12 cellular contexts compared by ENCODE assay signal in genomic region chr9:76655121-76655531, GRCh38.
DNase-seq lines count a peak whose midpoint lies in the region; ATAC-seq and TF ChIP-seq lines count a peak whose summit lies in the region.
"Had no signal": no experiment of that assay in that cellular context is flagged by ENCODE, and none has a peak within 500 bp of the region (broad histone marks: within the 10 kb centered on the region; RNA-seq: fewer than 3 reads in every experiment).

No MANE protein-coding gene starts in this region.

- TF ChIP-seq POLR2A in suprapubic skin (IDR thresholded peaks at IDR 0.05): no peak

- no peaks in the 10 kb centered on the region for H3K9me3 Mint-ChIP-seq in CD4-positive, alpha-beta T cell
- no peaks in the 10 kb centered on the region for H3K9me3 Mint-ChIP-seq in naive thymus-derived CD4-positive, alpha-beta T cell

- H3K79me2 ChIP-seq in Loucy (ENCODE audit: insufficient read depth, low read length): peaks cover 41% of the 10 kb centered on the region

- no peak overlapping the region for H3K27ac ChIP-seq in CD4-positive, alpha-beta T cell (ENCODE audit: low read depth, low read length)
- H3K27ac ChIP-seq in naive thymus-derived CD4-positive, alpha-beta T cell (ENCODE audit: low read depth, low read length): no peak overlapping the region
- H3K27ac ChIP-seq in suprapubic skin: no peak overlapping the region
- H3K27ac ChIP-seq: psoas muscle had no signal

- no peak overlapping the region for H2AFZ ChIP-seq in Loucy (ENCODE audit: low read length)

- no peaks in the 10 kb centered on the region for H3K27me3 ChIP-seq in CD4-positive, alpha-beta T cell (ENCODE audit: control insufficient read depth, insufficient read depth, low read length)
- H3K27me3 ChIP-seq in Loucy (ENCODE audit: insufficient read depth, low read length, poor library complexity, severe bottlenecking): no peaks in the 10 kb centered on the region
- H3K27me3 ChIP-seq in naive thymus-derived CD4-positive, alpha-beta T cell (ENCODE audit: control insufficient read depth in 2 of 2, insufficient read depth in 2 of 2, low read length in 2 of 2): no peaks in the 10 kb centered on the region
- H3K27me3 ChIP-seq in suprapubic skin: no peaks in the 10 kb centered on the region

- POLR2A ChIA-PET in CD4-positive, alpha-beta T cell (lab: Charles Lee): no interaction called here
- POLR2A ChIA-PET in naive thymus-derived CD4-positive, alpha-beta T cell (lab: Charles Lee): no interaction called here

- H3K4me1 ChIP-seq in Loucy (ENCODE audit: insufficient read depth, low read length, poor library complexity, severe bottlenecking): peaks cover 90% of the 10 kb centered on the region
- H3K4me1 ChIP-seq in naive thymus-derived CD4-positive, alpha-beta T cell (ENCODE audit: control insufficient read depth in 2 of 2, insufficient read depth in 2 of 2, low read length in 2 of 2): peaks cover 8 to 13% of the 10 kb centered on the region in 2 donors
- peaks cover 18% of the 10 kb centered on the region for H3K4me1 ChIP-seq in suprapubic skin
- H3K4me1 ChIP-seq: psoas muscle had no signal

- H3K27ac Mint-ChIP-seq in CD4-positive, alpha-beta T cell: no peak overlapping the region
- H3K27ac Mint-ChIP-seq in naive thymus-derived CD4-positive, alpha-beta T cell: peak overlapping the region in 3 of 9 donors; percentile 9 to 82 (median 16)

- peaks cover 44% of the 10 kb centered on the region for H3K4me1 Mint-ChIP-seq in CD4-positive, alpha-beta T cell (ENCODE audit: low read depth)
- H3K4me1 Mint-ChIP-seq in naive thymus-derived CD4-positive, alpha-beta T cell: peaks cover 17 to 68% (median 30%) of the 10 kb centered on the region in 7 donors

- H3K9ac ChIP-seq in Loucy (ENCODE audit: low read depth, low read length, poor library complexity, severe bottlenecking): peak overlapping the region; percentile 87

- no peaks in the 10 kb centered on the region for H3K9me3 ChIP-seq in CD4-positive, alpha-beta T cell (ENCODE audit: control insufficient read depth, low read length)
- H3K9me3 ChIP-seq in Loucy (ENCODE audit: insufficient read depth, low read depth, low read length): no peaks in the 10 kb centered on the region
- no peaks in the 10 kb centered on the region for H3K9me3 ChIP-seq in naive thymus-derived CD4-positive, alpha-beta T cell (ENCODE audit: control insufficient read depth in 2 of 3, low read length in 3 of 3)
- no peaks in the 10 kb centered on the region for H3K9me3 ChIP-seq in suprapubic skin
- H3K9me3 ChIP-seq: psoas muscle had no signal

- peaks cover 38% of the 10 kb centered on the region for H3F3A ChIP-seq in Loucy (ENCODE audit: low read depth)

- no peak for TF ChIP-seq EP300 in suprapubic skin (IDR thresholded peaks at IDR 0.05)

- intact Hi-C loops in CD4-positive, alpha-beta T cell (cut with DNase I, micrococcal nuclease): no loop called here
- intact Hi-C loops in naive thymus-derived CD4-positive, alpha-beta T cell (cut with micrococcal nuclease): loop anchor here in 1 of 2 donors (5.0 to 10.0 kb wide), 3 partner anchors 47 to 760 kb away; partner anchors contain the start of genes PCSK5 and VPS13A

- WGBS in suprapubic skin: 75% methylated on average over 6 of the region's 6 CpGs

- no peaks in the 10 kb centered on the region for H3K36me3 ChIP-seq in Loucy (ENCODE audit: insufficient read depth, low read length)
- no peaks in the 10 kb centered on the region for H3K36me3 ChIP-seq in naive thymus-derived CD4-positive, alpha-beta T cell (ENCODE audit: control insufficient read depth in 2 of 3, insufficient read depth in 3 of 3, low read length in 3 of 3)
- no peaks in the 10 kb centered on the region for H3K36me3 ChIP-seq in suprapubic skin

- DNase-seq in CD4-positive, alpha-beta T cell: no peak
- DNase-seq in astrocyte of the spinal cord (ENCODE audit: low read depth, low spot score): peak; percentile 59
- DNase-seq in naive thymus-derived CD4-positive, alpha-beta T cell: no peak
- no peak for DNase-seq in putamen (ENCODE audit: low spot score)
- no peak for DNase-seq in suprapubic skin (ENCODE audit: low spot score in 2 of 2)
- no peak for DNase-seq in NCI-H2171 (lab: John Stamatoyannopoulos, UW)
- DNase-seq: activated CD4-positive, alpha-beta T cell treated with anti-CD3 and anti-CD28 coated beads for 48 hours; left cardiac atrium; NCI-H2029; psoas muscle had no signal

- no peaks in the 10 kb centered on the region for H3K9me2 ChIP-seq in Loucy (replicated peaks; ENCODE audit: low read depth, low read length)

- H3K36me3 Mint-ChIP-seq in CD4-positive, alpha-beta T cell (ENCODE audit: low read depth): no peaks in the 10 kb centered on the region
- H3K36me3 Mint-ChIP-seq in naive thymus-derived CD4-positive, alpha-beta T cell: peaks cover 0 to 6% (median 0%) of the 10 kb centered on the region in 5 donors

- ATAC-seq in CD4-positive, alpha-beta T cell (ENCODE audit: poor library complexity): peak; percentile 32
- ATAC-seq in naive thymus-derived CD4-positive, alpha-beta T cell: peak; percentile 55
- ATAC-seq in GM18519 (IDR thresholded peaks at IDR 0.05; ENCODE audit: low FRiP score, unreplicated experiment): no peak

- CTCF ChIA-PET in CD4-positive, alpha-beta T cell (lab: Charles Lee): no interaction called here
- CTCF ChIA-PET in naive thymus-derived CD4-positive, alpha-beta T cell (lab: Charles Lee): no interaction called here

- H3K4me3 Mint-ChIP-seq in CD4-positive, alpha-beta T cell: no peak overlapping the region
- peak overlapping the region in 2 of 10 donors; percentile 0 to 63 for H3K4me3 Mint-ChIP-seq in naive thymus-derived CD4-positive, alpha-beta T cell

- no peaks in the 10 kb centered on the region for H4K20me1 ChIP-seq in Loucy (ENCODE audit: insufficient read depth, low read length, poor library complexity, severe bottlenecking)

- peaks cover 4% of the 10 kb centered on the region for H3K27me3 Mint-ChIP-seq in CD4-positive, alpha-beta T cell
- H3K27me3 Mint-ChIP-seq in naive thymus-derived CD4-positive, alpha-beta T cell: peaks cover 0 to 8% (median 0%) of the 10 kb centered on the region in 5 donors

- H3K4me2 ChIP-seq in Loucy (ENCODE audit: low read depth, low read length, poor library complexity, severe bottlenecking): peak overlapping the region; percentile 88

- TF ChIP-seq CTCF in CD4-positive, alpha-beta T cell (IDR thresholded peaks at IDR 0.05): no peak
- TF ChIP-seq CTCF in Loucy (conservative IDR thresholded peaks at IDR 0.05; ENCODE audit: low read length) (no peak; the same call in 1 of the 2 replicates), astrocyte of the spinal cord (IDR thresholded peaks at IDR 0.05; ENCODE audit: low read depth, low read length) (no peak), suprapubic skin (IDR thresholded peaks at IDR 0.05) (no peak)

- in situ Hi-C loops in astrocyte of the spinal cord (cut with HindIII; ENCODE audit: low sequenced_read_pairs): no loop called here

- peak overlapping the region; percentile 55 for H3K4me3 ChIP-seq in Loucy (ENCODE audit: low read length, poor library complexity, severe bottlenecking)
- H3K4me3 ChIP-seq in astrocyte of the spinal cord (ENCODE audit: low read depth, low read length): no peak overlapping the region
- no peak overlapping the region for H3K4me3 ChIP-seq in naive thymus-derived CD4-positive, alpha-beta T cell (ENCODE audit: low read length)
- H3K4me3 ChIP-seq in suprapubic skin: no peak overlapping the region
- H3K4me3 ChIP-seq: psoas muscle had no signal
